In genomic region chr2:62293490-62294212, GRCh38 we compare ENCODE assay signal across 8 cellular contexts.
DNase-seq lines count a peak whose midpoint lies in the region; ATAC-seq, FAIRE-seq and TF ChIP-seq lines count a peak whose summit lies in the region.

No MANE protein-coding gene starts in this region.

- H3K27ac ChIP-seq in endothelial cell of umbilical vein (ENCODE audit: insufficient read depth, low read depth, low read length), result no peak overlapping the region

- no peaks in the 10 kb centered on the region for H3K79me2 ChIP-seq in endothelial cell of umbilical vein (ENCODE audit: control insufficient read depth, insufficient read depth, low read length)

- peak; percentile 71 for ATAC-seq in GM21825 (IDR thresholded peaks at IDR 0.05; ENCODE audit: unreplicated experiment)
- ATAC-seq in GM19328 (IDR thresholded peaks at IDR 0.05; ENCODE audit: unreplicated experiment), result no peak
- ATAC-seq in HG02970 (IDR thresholded peaks at IDR 0.05; ENCODE audit: low FRiP score, unreplicated experiment), result no peak

- no peak for FAIRE-seq in endothelial cell of umbilical vein (lab: Jason Lieb, UNC)

- no peaks in the 10 kb centered on the region for H4K20me1 ChIP-seq in endothelial cell of umbilical vein (replicated peaks; ENCODE audit: control insufficient read depth, extremely low read depth, insufficient read depth, low read length)

- POLR2A ChIA-PET in endothelial cell of umbilical vein (lab: Charles Lee), result interaction anchor here (0.6 kb wide), 1 partner anchor 26 kb away, joined by 5 read pairs; no protein-coding TSS in a partner anchor

- no peaks in the 10 kb centered on the region for H3K9me3 ChIP-seq in endothelial cell of umbilical vein (replicated peaks; ENCODE audit: control insufficient read depth, insufficient read depth, low read length)
- H3K9me3 ChIP-seq in mucosa of stomach (ENCODE audit: control insufficient read depth, low read length), result no peaks in the 10 kb centered on the region

- dilution Hi-C loops in endothelial cell of umbilical vein (cut with MboI; ENCODE audit: extremely low pct_ligation_motif_present, low sequenced_read_pairs), result no loop called here

- H3K9me1 ChIP-seq in endothelial cell of umbilical vein (replicated peaks; ENCODE audit: control insufficient read depth, extremely low read depth, insufficient read depth, low read length), result no peaks in the 10 kb centered on the region

- TF ChIP-seq CTCF in endothelial cell of umbilical vein (IDR thresholded peaks at IDR 0.05; ENCODE audit: extremely low read depth in 1 of 2, insufficient read depth in 1 of 2, low read depth in 1 of 2, low read length in 2 of 2), result no peak

- no peak overlapping the region for H2AFZ ChIP-seq in endothelial cell of umbilical vein (ENCODE audit: low read depth, low read length)

- H3K4me3 ChIP-seq in endothelial cell of umbilical vein (replicated peaks in 1 of 3; ENCODE audit: insufficient read depth in 1 of 3, low read depth in 1 of 3, low read length in 3 of 3) (no peak overlapping the region), mucosa of stomach (ENCODE audit: low read length) (no peak overlapping the region)

- H3K4me2 ChIP-seq in endothelial cell of umbilical vein (ENCODE audit: insufficient read depth, low read length), result no peak overlapping the region

- H3K27me3 ChIP-seq in endothelial cell of umbilical vein (ENCODE audit: control insufficient read depth in 2 of 2, insufficient read depth in 2 of 2, low read length in 2 of 2), result no peaks in the 10 kb centered on the region
- no peaks in the 10 kb centered on the region for H3K27me3 ChIP-seq in mucosa of stomach (ENCODE audit: control insufficient read depth, insufficient read depth, low read length)

- H3K36me3 ChIP-seq in endothelial cell of umbilical vein (ENCODE audit: control insufficient read depth in 2 of 2, extremely low read depth in 1 of 2, insufficient read depth in 2 of 2, low read length in 2 of 2), result no peaks in the 10 kb centered on the region
- no peaks in the 10 kb centered on the region for H3K36me3 ChIP-seq in mucosa of stomach (ENCODE audit: control insufficient read depth, insufficient read depth, low read length)

- DNase-seq in AG08396 (ENCODE audit: low spot score) (peak; percentile 45), NCI-H2171 (lab: John Stamatoyannopoulos, UW) (peak; percentile 57), endothelial cell of umbilical vein (ENCODE audit: low read depth, low spot score) (peak; percentile 50), inferior parietal cortex (ENCODE audit: extremely low spot score) (no peak)

- H3K4me1 ChIP-seq in endothelial cell of umbilical vein (ENCODE audit: control insufficient read depth, extremely low read depth, insufficient read depth, low read length), result no peaks in the 10 kb centered on the region
- H3K4me1 ChIP-seq in mucosa of stomach (ENCODE audit: control insufficient read depth, insufficient read depth, low read length), result peaks cover 32% of the 10 kb centered on the region

- H3K9ac ChIP-seq in endothelial cell of umbilical vein (replicated peaks; ENCODE audit: extremely low read depth, insufficient read depth, low read length) (no peak overlapping the region), mucosa of stomach (ENCODE audit: low read length) (peak overlapping the region; percentile 68)

- CTCF ChIA-PET in endothelial cell of umbilical vein (lab: Charles Lee), result no interaction called here

- no TSS peak for BruUV-seq in endothelial cell of umbilical vein (replicated peaks; lab: Mats Ljungman, UMichigan)

- TF ChIP-seq POLR2A in endothelial cell of umbilical vein (IDR thresholded peaks at IDR 0.05; ENCODE audit: low read depth, low read length), result no peak

- intact Hi-C loops in endothelial cell of umbilical vein (cut with micrococcal nuclease), result no loop called here

TF ChIP-seq in endothelial cell of umbilical vein, 7 proteins besides CTCF, POLR2A, EP300 and RAD21:
- TF ChIP-seq POLR2AphosphoS5 (IDR thresholded peaks at IDR 0.05; ENCODE audit: insufficient read depth, low read depth, low read length) (no peak), EZH2 (IDR thresholded peaks at IDR 0.05; ENCODE audit: borderline replicate concordance, low read depth, low read length, severe bottlenecking) (no peak), JUN (IDR thresholded peaks at IDR 0.05; ENCODE audit: borderline replicate concordance, insufficient read depth, insufficient read length, low read depth) (no peak), FOS (IDR thresholded peaks at IDR 0.05; ENCODE audit: borderline replicate concordance, insufficient read depth, low read length) (no peak), MYC (IDR thresholded peaks at IDR 0.05; ENCODE audit: low read depth, low read length) (no peak), GATA2 (IDR thresholded peaks at IDR 0.05; ENCODE audit: insufficient read depth, insufficient read length, low read depth, low read length) (no peak), MAX (IDR thresholded peaks at IDR 0.05; ENCODE audit: insufficient read depth, insufficient read length) (no peak)
